In genomic region chr4:94621491-94622080, GRCh38 we compare ENCODE assay signal across 10 cellular contexts.
A peak's percentile ranks its signal among the peaks of the same experiment; 100 is the strongest.
DNase-seq lines count a peak whose midpoint lies in the region; ATAC-seq and TF ChIP-seq lines count a peak whose summit lies in the region.
"Had no signal": no experiment of that assay in that cellular context is flagged by ENCODE, and none has a peak within 500 bp of the region (broad histone marks: within the 10 kb centered on the region; RNA-seq: fewer than 3 reads in every experiment).

No MANE protein-coding gene starts in this region.

- intact Hi-C loops in activated B cell treated with CpG ODN at 0.5 μM for 24 hours (cut with micrococcal nuclease), result no loop called here

- TF ChIP-seq CTCF in KMS-11 (conservative IDR thresholded peaks at IDR 0.05; ENCODE audit: low read depth, low read length) (peak; percentile 91), activated B cell treated with CpG ODN at 0.5 μM for 24 hours (IDR thresholded peaks at IDR 0.05) (peak; percentile 91), type B pancreatic cell (conservative IDR thresholded peaks at IDR 0.05) (peak; percentile 96)

- no peak overlapping the region for H3K4me3 ChIP-seq in KMS-11 (IDR thresholded peaks at IDR 0.05; ENCODE audit: insufficient read depth, low read depth, low read length)

- H3K27me3 Mint-ChIP-seq in activated B cell treated with CpG ODN at 0.5 μM for 24 hours (no peaks in the 10 kb centered on the region), type B pancreatic cell (no peaks in the 10 kb centered on the region)
- H3K27me3 Mint-ChIP-seq: dendritic cell treated with granulocyte-macrophage colony-stimulating factor and Interleukin-4, amounts not matched to agents 40 ng/mL and 50 ng/mL, for 4 days; stimulated activated naive CD8-positive, alpha-beta T cell treated with anti-CD3 and anti-CD28 coated beads, Interleukin-15, Interleukin-2, amounts not matched to agents 100 ng/mL and 50 ng/mL, for 24 hours had no signal

- H3K79me2 ChIP-seq in KMS-11 (ENCODE audit: insufficient read depth, low read depth), result no peaks in the 10 kb centered on the region

- H3K4me3 Mint-ChIP-seq in activated B cell treated with CpG ODN at 0.5 μM for 24 hours, result no peak overlapping the region
- H3K4me3 Mint-ChIP-seq in type B pancreatic cell, result no peak overlapping the region
- H3K4me3 Mint-ChIP-seq: dendritic cell treated with granulocyte-macrophage colony-stimulating factor and Interleukin-4, amounts not matched to agents 40 ng/mL and 50 ng/mL, for 4 days; stimulated activated naive CD8-positive, alpha-beta T cell treated with anti-CD3 and anti-CD28 coated beads, Interleukin-15, Interleukin-2, amounts not matched to agents 100 ng/mL and 50 ng/mL, for 24 hours had no signal

- H3K27ac ChIP-seq in KMS-11, result no peak overlapping the region

- H3K36me3 ChIP-seq in KMS-11 (ENCODE audit: insufficient read depth), result no peaks in the 10 kb centered on the region

- H3K27ac Mint-ChIP-seq in activated B cell treated with CpG ODN at 0.5 μM for 24 hours (no peak overlapping the region), type B pancreatic cell (no peak overlapping the region)
- H3K27ac Mint-ChIP-seq: dendritic cell treated with granulocyte-macrophage colony-stimulating factor and Interleukin-4, amounts not matched to agents 40 ng/mL and 50 ng/mL, for 4 days; stimulated activated naive CD8-positive, alpha-beta T cell treated with anti-CD3 and anti-CD28 coated beads, Interleukin-15, Interleukin-2, amounts not matched to agents 100 ng/mL and 50 ng/mL, for 24 hours had no signal

- H3K27me3 ChIP-seq in KMS-11 (ENCODE audit: insufficient read depth, low read depth), result no peaks in the 10 kb centered on the region

- H3K4me1 ChIP-seq in KMS-11 (ENCODE audit: low read depth, poor library complexity, severe bottlenecking), result no peaks in the 10 kb centered on the region

- CTCF ChIA-PET in activated B cell treated with CpG ODN at 0.5 μM for 24 hours (lab: Charles Lee), result interaction anchor here (1.1 to 1.6 kb wide), 5 partner anchors 9 to 503 kb away, joined by 3 to 5 read pairs (median 4); no protein-coding TSS in a partner anchor

- H3K4me1 Mint-ChIP-seq in activated B cell treated with CpG ODN at 0.5 μM for 24 hours (no peaks in the 10 kb centered on the region), type B pancreatic cell (ENCODE audit: unreplicated experiment) (no peaks in the 10 kb centered on the region)

- H3K4me2 ChIP-seq in KMS-11, result no peak overlapping the region

- DNase-seq in NOMO-1 treated with DMSO at 0.1 percent for 48 hours (lab: John Stamatoyannopoulos, UW; ENCODE audit: unreplicated experiment) (peak; percentile 11), NOMO-1 treated with dmso at 0.1 percent for 144 hours (lab: John Stamatoyannopoulos, UW; ENCODE audit: unreplicated experiment) (no peak), activated B cell treated with CpG ODN at 0.5 μM for 24 hours (no peak), iPS-NIHi7 (ENCODE audit: extremely low spot score) (peak; percentile 26), type B pancreatic cell (ENCODE audit: extremely low spot score, unreplicated experiment) (no peak)

- ATAC-seq in GM19397 (IDR thresholded peaks at IDR 0.05; ENCODE audit: unreplicated experiment) (peak; percentile 58), activated B cell treated with CpG ODN at 0.5 μM for 24 hours (ENCODE audit: low read depth) (no peak), HG03460 (IDR thresholded peaks at IDR 0.05; ENCODE audit: unreplicated experiment) (no peak)

- H3K9me3 Mint-ChIP-seq in activated B cell treated with CpG ODN at 0.5 μM for 24 hours (no peaks in the 10 kb centered on the region), type B pancreatic cell (no peaks in the 10 kb centered on the region)
- H3K9me3 Mint-ChIP-seq: dendritic cell treated with granulocyte-macrophage colony-stimulating factor and Interleukin-4, amounts not matched to agents 40 ng/mL and 50 ng/mL, for 4 days; stimulated activated naive CD8-positive, alpha-beta T cell treated with anti-CD3 and anti-CD28 coated beads, Interleukin-15, Interleukin-2, amounts not matched to agents 100 ng/mL and 50 ng/mL, for 24 hours had no signal

- peaks cover 27% of the 10 kb centered on the region for H3K36me3 Mint-ChIP-seq in activated B cell treated with CpG ODN at 0.5 μM for 24 hours (ENCODE audit: low read depth)
- peaks cover 13% of the 10 kb centered on the region for H3K36me3 Mint-ChIP-seq in type B pancreatic cell

- POLR2A ChIA-PET in activated B cell treated with CpG ODN at 0.5 μM for 24 hours (lab: Charles Lee), result no interaction called here

- no peak overlapping the region for H2AFZ ChIP-seq in KMS-11 (ENCODE audit: low read depth)

- no peak overlapping the region for H3K9ac ChIP-seq in KMS-11

- no peaks in the 10 kb centered on the region for H4K20me1 ChIP-seq in KMS-11 (ENCODE audit: insufficient read depth)

Comparison
In these comparisons a context has a peak if more than half of its experiments do, and no peak if none do; other contexts are left out.
1. DNase-seq: peak in NOMO-1 treated with DMSO at 0.1 percent for 48 hours (single experiment) and iPS-NIHi7 (single experiment); none in NOMO-1 treated with dmso at 0.1 percent for 144 hours (single experiment), activated B cell treated with CpG ODN at 0.5 μM for 24 hours (single experiment) and type B pancreatic cell (single experiment).
2. Peak in every context shown above with its lines, with median percentiles within 50 percentile points of each other: CTCF ChIP-seq.